25 cellular contexts compared by ENCODE assay signal in genomic region chr12:45944771-45945170, GRCh38. TPM values are rescaled to one million over a fixed set of nuclear protein-coding genes. Genes with fewer than 3 reads are reported as not detected.
DNase-seq lines count a peak whose midpoint lies in the region; ATAC-seq, FAIRE-seq and TF ChIP-seq lines count a peak whose summit lies in the region.
"Had no signal": no experiment of that assay in that cellular context is flagged by ENCODE, and none has a peak within 500 bp of the region (broad histone marks: within the 10 kb centered on the region; RNA-seq: fewer than 3 reads in every experiment).

No MANE protein-coding gene starts in this region.

- no peaks in the 10 kb centered on the region for H3K27me3 Mint-ChIP-seq in chondrocyte (ENCODE audit: low read depth)
- H3K27me3 Mint-ChIP-seq in naive thymus-derived CD8-positive, alpha-beta T cell: no peaks in the 10 kb centered on the region

- TF ChIP-seq CTCF in AG10803 (conservative IDR thresholded peaks at IDR 0.05; ENCODE audit: low read length) (no peak), chondrocyte (IDR thresholded peaks at IDR 0.05) (no peak)

- peak; percentile 55 for FAIRE-seq in H54 (lab: Jason Lieb, UNC)
- FAIRE-seq: GM12892, HepG2 had no signal

- DNase-seq in AG10803 (ENCODE audit: low read depth): peak; percentile 36
- no peak for DNase-seq in H54 (ENCODE audit: insufficient read length, low spot score)
- no peak for DNase-seq in chondrocyte (ENCODE audit: low spot score)
- DNase-seq in naive thymus-derived CD8-positive, alpha-beta T cell: no peak
- DNase-seq in NCI-H524 treated with DMSO at 0.1 percent for 48 hours (lab: John Stamatoyannopoulos, UW): no peak
- DNase-seq in HCEC 1CT: no peak
- DNase-seq: activated gamma-delta T cell treated with Interleukin-2 at 50 U/mL for 16 hours, dermis blood vessel endothelial cell, EL, heart left ventricle, left cardiac atrium, mammary epithelial cell, NCI-H1105, NCI-H2081, nucleus accumbens, T1000, uterus had no signal

- ATAC-seq in naive thymus-derived CD8-positive, alpha-beta T cell: no peak
- no peak for ATAC-seq in HG03460 (IDR thresholded peaks at IDR 0.05; ENCODE audit: unreplicated experiment)
- ATAC-seq: HCT116; heart left ventricle; HepG2; stimulated activated effector memory CD8-positive, alpha-beta T cell treated with anti-CD3 and anti-CD28 coated beads, Interleukin-12 subunit alpha, Interleukin-12 subunit beta, amount 100 ng/mL, for 72 hours; WTC11 had no signal

- POLR2A ChIA-PET in naive thymus-derived CD8-positive, alpha-beta T cell (lab: Charles Lee): no interaction called here

- H3K9me3 Mint-ChIP-seq in chondrocyte (ENCODE audit: low read depth): peaks cover 4% of the 10 kb centered on the region
- H3K9me3 Mint-ChIP-seq in naive thymus-derived CD8-positive, alpha-beta T cell: peaks cover 0 to 3% (median 0%) of the 10 kb centered on the region in 9 donors
- H3K9me3 Mint-ChIP-seq: CD14-positive monocyte; stimulated activated effector memory CD8-positive, alpha-beta T cell treated with anti-CD3 and anti-CD28 coated beads, Interleukin-12 subunit alpha, Interleukin-12 subunit beta, amount 100 ng/mL, for 72 hours; WTC11 had no signal

- H3K27ac Mint-ChIP-seq in chondrocyte (ENCODE audit: unreplicated experiment): peak overlapping the region; percentile 55
- peak overlapping the region in 8 of 10 donors; percentile 19 to 68 (median 30) for H3K27ac Mint-ChIP-seq in naive thymus-derived CD8-positive, alpha-beta T cell
- H3K27ac Mint-ChIP-seq: stimulated activated effector memory CD8-positive, alpha-beta T cell treated with anti-CD3 and anti-CD28 coated beads, Interleukin-12 subunit alpha, Interleukin-12 subunit beta, amount 100 ng/mL, for 72 hours; WTC11 had no signal

- TF ChIP-seq POLR2A in H54 (IDR thresholded peaks at IDR 0.05; ENCODE audit: low read depth, low read length): no peak

- H3K4me3 ChIP-seq in AG10803 (ENCODE audit: low read length): no peak overlapping the region
- H3K4me3 ChIP-seq: heart left ventricle, thoracic aorta, uterus had no signal

- peaks cover 37% of the 10 kb centered on the region for H3K36me3 Mint-ChIP-seq in chondrocyte (ENCODE audit: low read depth)
- H3K36me3 Mint-ChIP-seq in naive thymus-derived CD8-positive, alpha-beta T cell: peaks cover 16 to 87% (median 59%) of the 10 kb centered on the region in 3 donors

- peaks cover 62% of the 10 kb centered on the region for H3K4me1 Mint-ChIP-seq in chondrocyte (ENCODE audit: low read depth)
- peaks cover 3 to 24% (median 13%) of the 10 kb centered on the region in 4 donors for H3K4me1 Mint-ChIP-seq in naive thymus-derived CD8-positive, alpha-beta T cell
- H3K4me1 Mint-ChIP-seq: CD14-positive monocyte, WTC11 had no signal

- H3K4me3 Mint-ChIP-seq in chondrocyte (ENCODE audit: unreplicated experiment): no peak overlapping the region
- H3K4me3 Mint-ChIP-seq in naive thymus-derived CD8-positive, alpha-beta T cell: no peak overlapping the region
- H3K4me3 Mint-ChIP-seq: CD14-positive monocyte; stimulated activated effector memory CD8-positive, alpha-beta T cell treated with anti-CD3 and anti-CD28 coated beads, Interleukin-12 subunit alpha, Interleukin-12 subunit beta, amount 100 ng/mL, for 72 hours; WTC11 had no signal

RNA-seq across cellular contexts. Expression of gene SCAF11, which starts 45.6 kb away (rescaled TPM):
- 88.1 to 141 TPM (median 93.3 TPM) in 3 replicates for total RNA-seq in chondrocyte
- 100 to 1,000 TPM; 185 to 196 TPM for total RNA-seq in naive thymus-derived CD8-positive, alpha-beta T cell
- polyA plus RNA-seq in naive thymus-derived CD8-positive, alpha-beta T cell: 10 to 100 TPM; 71.1 to 93.5 (median 89.1) TPM
